22 cellular contexts compared by ENCODE assay signal in genomic region chr3:154486949-154487348, GRCh38. TPM values are rescaled to one million over a fixed set of nuclear protein-coding genes. Genes with fewer than 3 reads are reported as not detected.
DNase-seq lines count a peak whose midpoint lies in the region; ATAC-seq and TF ChIP-seq lines count a peak whose summit lies in the region.
"Had no signal": no experiment of that assay in that cellular context is flagged by ENCODE, and none has a peak within 500 bp of the region (broad histone marks: within the 10 kb centered on the region; RNA-seq: fewer than 3 reads in every experiment).

No MANE protein-coding gene starts in this region.

- peaks cover 3% of the 10 kb centered on the region for H3K9me3 Mint-ChIP-seq in endodermal cell

- H3K27ac Mint-ChIP-seq in endodermal cell: no peak overlapping the region
- H3K27ac Mint-ChIP-seq: CD14-positive monocyte; CD4-positive, alpha-beta memory T cell had no signal

- TF ChIP-seq POLR2A in thyroid gland (IDR thresholded peaks at IDR 0.05): no peak

- H3K4me3 Mint-ChIP-seq in endodermal cell: peak overlapping the region; percentile 33
- H3K4me3 Mint-ChIP-seq: CD14-positive monocyte; CD4-positive, alpha-beta memory T cell had no signal

- no peak for ATAC-seq in aorta (ENCODE audit: low FRiP score)
- ATAC-seq: HCT116, K562 had no signal

- H3K9ac ChIP-seq in HUES48 (ENCODE audit: low read depth, low read length) (no peak overlapping the region), endodermal cell (ENCODE audit: extremely low read depth, low read length, poor library complexity, severe bottlenecking) (no peak overlapping the region)
- H3K9ac ChIP-seq: BLaER1, GM23248 had no signal

- H3K36me3 ChIP-seq in HUES48 (ENCODE audit: control insufficient read depth, insufficient read depth, low read length) (no peaks in the 10 kb centered on the region), endodermal cell (ENCODE audit: control insufficient read depth, insufficient read depth, low read length) (no peaks in the 10 kb centered on the region), thyroid gland (no peaks in the 10 kb centered on the region), aorta (ENCODE audit: control insufficient read depth in 1 of 2, insufficient read depth in 2 of 2, low read length in 1 of 2) (no peaks in the 10 kb centered on the region)
- H3K36me3 ChIP-seq: BLaER1 had no signal

- 61 to 62% methylated on average over 5 to 9 of the region's 9 CpGs for WGBS in endodermal cell (ENCODE audit: insufficient coverage in 1 of 2, insufficient read length in 1 of 2), 2 experiments
- 37 to 46% methylated on average over 3 to 9 of the region's 9 CpGs for WGBS in thyroid gland, 2 donors
- WGBS in aorta, 2 donors: 45 to 47% methylated on average over 9 of the region's 9 CpGs

- peak overlapping the region; percentile 42 for H3K27ac ChIP-seq in HUES48 (ENCODE audit: low read depth, low read length)
- no peak overlapping the region for H3K27ac ChIP-seq in endodermal cell (ENCODE audit: low read depth, low read length)
- no peak overlapping the region for H3K27ac ChIP-seq in thyroid gland
- H3K27ac ChIP-seq in aorta (ENCODE audit: low read depth in 1 of 2, low read length in 2 of 2): no peak overlapping the region
- H3K27ac ChIP-seq: BLaER1, GM23248, HL-60 had no signal

- DNase-seq in ELF-1 (ENCODE audit: low read depth, low spot score): peak; percentile 38
- DNase-seq in endodermal cell: peak; percentile 59
- DNase-seq in thyroid gland: peak; percentile 18
- DNase-seq in activated effector memory CD4-positive, alpha-beta T cell treated with anti-CD3 and anti-CD28 coated beads, Interleukin-2, amount 50 U/mL, for 16 hours: no peak
- DNase-seq in DMS153 treated with DMSO at 0.1 percent for 48 hours (lab: John Stamatoyannopoulos, UW; ENCODE audit: unreplicated experiment): no peak
- no peak for DNase-seq in aorta
- DNase-seq: 8988T; CD4-positive, alpha-beta memory T cell; DMS 273 treated with DMSO at 0.1 percent for 48 hours; GDM1; GM23248; H7; IMR-90 had no signal

- H3K27me3 Mint-ChIP-seq in endodermal cell (ENCODE audit: insufficient read depth): no peaks in the 10 kb centered on the region
- H3K27me3 Mint-ChIP-seq: CD4-positive, alpha-beta memory T cell had no signal

- H3K4me1 Mint-ChIP-seq in endodermal cell: peaks cover 18% of the 10 kb centered on the region
- H3K4me1 Mint-ChIP-seq: CD14-positive monocyte; CD4-positive, alpha-beta memory T cell had no signal

- H3K27me3 ChIP-seq in HUES48 (ENCODE audit: control insufficient read depth, insufficient read depth, low read length) (no peaks in the 10 kb centered on the region), endodermal cell (ENCODE audit: control insufficient read depth, insufficient read depth, low read length, poor library complexity, severe bottlenecking) (no peaks in the 10 kb centered on the region), thyroid gland (no peaks in the 10 kb centered on the region), aorta (ENCODE audit: control insufficient read depth in 1 of 2, insufficient read depth in 2 of 2, low read length in 1 of 2) (peaks cover 0 to 2% of the 10 kb centered on the region in 2 donors)
- H3K27me3 ChIP-seq: BLaER1 had no signal

- H3K4me3 ChIP-seq in HUES48 (ENCODE audit: low read depth, low read length): no peak overlapping the region
- H3K4me3 ChIP-seq in endodermal cell (ENCODE audit: low read length): no peak overlapping the region
- H3K4me3 ChIP-seq in thyroid gland (replicated peaks in 1 of 3): no peak overlapping the region
- H3K4me3 ChIP-seq in aorta (ENCODE audit: low read length in 2 of 2): no peak overlapping the region
- H3K4me3 ChIP-seq: BLaER1, GM23248, K562 had no signal

- H3K9me3 ChIP-seq in HUES48 (ENCODE audit: control insufficient read depth, insufficient read depth, low read length) (no peaks in the 10 kb centered on the region), endodermal cell (ENCODE audit: control insufficient read depth, low read length) (no peaks in the 10 kb centered on the region), thyroid gland (no peaks in the 10 kb centered on the region), aorta (ENCODE audit: control insufficient read depth, low read length) (no peaks in the 10 kb centered on the region)
- H3K9me3 ChIP-seq: BLaER1 had no signal

- intact Hi-C loops in thyroid gland (cut with DNase I) (no loop called here), aorta (cut with DNase I) (no loop called here)

- no peak for TF ChIP-seq CTCF in endodermal cell (conservative IDR thresholded peaks at IDR 0.05)
- no peak for TF ChIP-seq CTCF in thyroid gland (IDR thresholded peaks at IDR 0.05)

- H3K36me3 Mint-ChIP-seq in endodermal cell (ENCODE audit: low read depth): no peaks in the 10 kb centered on the region
- H3K36me3 Mint-ChIP-seq: CD14-positive monocyte; CD4-positive, alpha-beta memory T cell had no signal

- H3K4me1 ChIP-seq in HUES48 (ENCODE audit: control insufficient read depth, insufficient read depth, low read length) (peaks cover 6% of the 10 kb centered on the region; the same call in 1 of the 2 replicates), endodermal cell (ENCODE audit: control insufficient read depth, insufficient read depth, low read length) (peaks cover 8% of the 10 kb centered on the region), thyroid gland (no peaks in the 10 kb centered on the region), aorta (ENCODE audit: control insufficient read depth in 1 of 2, insufficient read depth in 2 of 2, low read length in 2 of 2) (no peaks in the 10 kb centered on the region)
- H3K4me1 ChIP-seq: BLaER1 had no signal

RNA-seq across cellular contexts. Expression of gene GPR149, which starts 57.0 kb away (rescaled TPM):
- total RNA-seq in endodermal cell (not detected), thyroid gland (under 1 TPM in 1 of 4 donors, not detected in 3; 0.11 TPM), aorta (not detected)
- polyA plus RNA-seq in endodermal cell (2013, experiment 1 of 2): 0.11 TPM
- not detected for polyA plus RNA-seq in endodermal cell (2013, experiment 2 of 2)
- not detected for polyA plus RNA-seq in aorta
- total RNA-seq: A673; CD4-positive, alpha-beta memory T cell; GM23248; H7; HT1080; IMR-90; K562 had no signal
- polyA plus RNA-seq: AG04450; CD14-positive monocyte; CD4-positive, alpha-beta memory T cell; GM23248; IMR-90; K562 had no signal

Comparison
In these comparisons a context has a peak if more than half of its experiments do, and no peak if none do; other contexts are left out.
1. DNase-seq: peak in ELF-1 (single experiment), endodermal cell (single experiment) and thyroid gland (2 of 2); none in activated effector memory CD4-positive, alpha-beta T cell treated with anti-CD3 and anti-CD28 coated beads, Interleukin-2, amount 50 U/mL, for 16 hours (single experiment), DMS153 treated with DMSO at 0.1 percent for 48 hours (single experiment) and aorta (0 of 2).